ENCODE assay signal across 10 cellular contexts in the genomic region with DNA sequence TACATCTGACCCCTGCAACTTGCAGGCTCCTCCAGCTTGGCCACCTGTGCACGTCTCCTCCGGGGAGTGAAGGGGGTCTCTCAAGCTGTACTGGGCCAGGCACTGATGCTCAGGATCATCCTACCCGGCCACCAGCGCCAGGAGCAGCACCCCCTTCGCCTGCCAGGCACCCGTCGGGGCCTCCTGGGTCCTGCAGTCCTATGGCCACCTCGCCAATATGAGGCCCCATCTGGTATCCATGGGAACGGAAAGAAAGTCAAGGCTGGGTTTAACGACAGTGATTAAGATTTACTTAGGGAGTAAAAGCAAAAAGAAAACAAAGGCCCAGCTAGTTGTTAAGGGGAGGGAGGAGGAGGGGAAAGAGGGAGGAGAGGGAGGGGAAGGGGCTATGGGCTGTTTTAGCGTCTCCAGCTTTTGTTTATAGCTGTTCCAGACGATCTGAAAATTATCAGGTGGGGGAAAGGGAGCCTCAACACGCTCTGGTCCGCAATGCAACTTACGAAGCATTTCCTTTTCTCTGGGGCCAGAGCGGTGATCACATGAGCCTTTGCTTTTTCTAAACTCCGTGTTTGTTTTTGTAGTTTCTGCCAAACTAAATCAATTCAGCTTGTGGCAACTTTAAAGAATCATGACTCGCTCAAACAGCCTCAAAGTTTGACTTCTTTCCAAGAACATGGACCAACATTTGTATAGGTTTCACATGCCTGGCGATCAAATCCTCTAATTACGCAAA.
A peak's percentile ranks its signal among the peaks of the same experiment; 100 is the strongest.
DNase-seq lines count a peak whose midpoint lies in the region; ATAC-seq lines count a peak whose summit lies in the region.
"Had no signal": no experiment of that assay in that cellular context is flagged by ENCODE, and none has a peak within 500 bp of the region (broad histone marks: within the 10 kb centered on the region; RNA-seq: fewer than 3 reads in every experiment).

No MANE protein-coding gene starts in this region.

- H3K27me3 ChIP-seq in adipocyte (replicated peaks; ENCODE audit: control insufficient read depth, insufficient read depth, low read length), result no peaks in the 10 kb centered on the region

- peaks cover 4% of the 10 kb centered on the region for H3K9me3 ChIP-seq in adipocyte (ENCODE audit: control insufficient read depth, low read length)

- no peaks in the 10 kb centered on the region for H3K36me3 ChIP-seq in adipocyte (ENCODE audit: control insufficient read depth, insufficient read depth, low read length, severe bottlenecking)

- peak overlapping the region; percentile 79 for H3K9ac ChIP-seq in adipocyte (ENCODE audit: low read length)

- ATAC-seq in esophagus mucosa, result no peak
- no peak for ATAC-seq in GM21526 (IDR thresholded peaks at IDR 0.05; ENCODE audit: low FRiP score, unreplicated experiment)
- no peak for ATAC-seq in GM21423 (IDR thresholded peaks at IDR 0.05; ENCODE audit: unreplicated experiment)
- ATAC-seq: stimulated activated memory B cell treated with anti-CD40 and anti-IgM and Interleukin-4, amounts not matched to agents 10 μg/mL and 1 μg/mL and 100 μg/mL, for 72 hours had no signal

- DNase-seq in EL (peak; percentile 62), adipocyte (ENCODE audit: low read depth) (peak; percentile 93), iPS DF 4.7 (ENCODE audit: extremely low read depth, low spot score) (peak; percentile 16), retina (peak; percentile 51), epidermal melanocyte (ENCODE audit: insufficient read length, low spot score) (no peak)
- DNase-seq: DND-41 had no signal

- H3K4me1 ChIP-seq in adipocyte (ENCODE audit: control insufficient read depth, insufficient read depth, low read length), result peaks cover 23% of the 10 kb centered on the region

- H3K4me3 ChIP-seq in adipocyte (ENCODE audit: low read length), result peak overlapping the region; percentile 70
